Comparison of ENCODE assay signal across 10 cellular contexts in the genomic region with DNA sequence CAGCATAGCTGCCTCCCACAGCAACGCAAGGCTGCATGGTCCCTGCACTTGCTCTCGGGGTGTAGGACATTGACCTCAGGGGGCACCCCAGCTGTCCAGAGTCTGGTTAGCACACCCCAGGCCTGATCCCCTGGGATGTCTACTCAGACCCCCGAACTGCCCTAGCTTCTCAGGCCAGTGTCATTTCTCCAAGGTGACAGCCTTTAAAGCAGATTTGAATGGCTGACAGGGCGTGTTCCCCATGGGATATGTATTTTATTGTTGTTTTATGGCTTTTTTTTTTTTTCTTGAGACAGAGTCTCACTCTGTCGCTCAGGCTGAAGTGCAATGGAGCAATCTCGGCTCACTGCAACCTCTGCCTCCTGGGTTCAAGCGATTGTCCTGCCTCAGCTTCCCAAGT. TPM values are rescaled to one million over a fixed set of nuclear protein-coding genes. Genes with fewer than 3 reads are reported as not detected.
DNase-seq lines count a peak whose midpoint lies in the region; ATAC-seq, FAIRE-seq and TF ChIP-seq lines count a peak whose summit lies in the region.
"Had no signal": no experiment of that assay in that cellular context is flagged by ENCODE, and none has a peak within 500 bp of the region (broad histone marks: within the 10 kb centered on the region; RNA-seq: fewer than 3 reads in every experiment).

No MANE protein-coding gene starts in this region.

- no peaks in the 10 kb centered on the region for H3K27me3 ChIP-seq in SU-DHL-6 (ENCODE audit: low read length)
- no peaks in the 10 kb centered on the region for H3K27me3 ChIP-seq in left lung
- no peaks in the 10 kb centered on the region for H3K27me3 ChIP-seq in small intestine (ENCODE audit: control insufficient read depth in 2 of 2, insufficient read depth in 2 of 2, low read length in 2 of 2)
- no peaks in the 10 kb centered on the region for H3K27me3 ChIP-seq in adrenal gland

- DNase-seq in GM12865 (ENCODE audit: low read depth), result no peak
- DNase-seq in left lung, result no peak
- peak; percentile 83 for DNase-seq in small intestine
- no peak for DNase-seq in T-helper 2 cell
- no peak for DNase-seq in adrenal gland
- DNase-seq in HuH-7 (ENCODE audit: low spot score), result no peak
- no peak for DNase-seq in stimulated activated CD4-positive, alpha-beta T cell treated with anti-CD3 and anti-CD28 coated beads, Interleukin-1b, Interleukin-23, amount 100 ng/mL, for 48 hours
- DNase-seq: CD8-positive, alpha-beta memory T cell; mammary epithelial cell had no signal

- no peak for FAIRE-seq in small intestine (lab: Jason Lieb, UNC)

- H3K36me3 ChIP-seq in SU-DHL-6 (ENCODE audit: low read length), result no peaks in the 10 kb centered on the region
- H3K36me3 ChIP-seq in left lung, result no peaks in the 10 kb centered on the region
- no peaks in the 10 kb centered on the region for H3K36me3 ChIP-seq in small intestine (ENCODE audit: control insufficient read depth in 2 of 2, insufficient read depth in 2 of 2, low read length in 2 of 2)
- no peaks in the 10 kb centered on the region for H3K36me3 ChIP-seq in adrenal gland (replicated peaks in 1 of 2)

- H3K4me1 ChIP-seq in left lung (peaks cover 24 to 56% of the 10 kb centered on the region in 2 donors), small intestine (ENCODE audit: control insufficient read depth in 2 of 2, insufficient read depth in 1 of 2, low read depth in 1 of 2, low read length in 1 of 2) (peaks cover 5% of the 10 kb centered on the region in 2 donors), adrenal gland (replicated peaks in 1 of 2) (peaks cover 0 to 10% of the 10 kb centered on the region in 2 donors)

- H3K9me2 ChIP-seq in SU-DHL-6 (replicated peaks; ENCODE audit: insufficient read depth, low read length), result no peaks in the 10 kb centered on the region

- no peak for ATAC-seq in left lung

- 0 out of 2 replicates have a peak, but pooled peaks cover 5% of the 10 kb centered on the region for H3K79me2 ChIP-seq in SU-DHL-6 (ENCODE audit: insufficient read depth, low read length)

- intact Hi-C loops in left lung (cut with DNase I) (no loop called here), adrenal gland (cut with DNase I) (no loop called here)

- H3K4me3 ChIP-seq in GM12865 (ENCODE audit: low read depth, low read length) (peak overlapping the region; percentile 64), SU-DHL-6 (ENCODE audit: insufficient read depth, low read length, poor library complexity, severe bottlenecking) (peak overlapping the region; percentile 8), left lung (peak overlapping the region in 1 of 2 donors; percentile 44), small intestine (ENCODE audit: low read depth in 1 of 2, low read length in 2 of 2) (peak overlapping the region in 1 of 2 donors; percentile 63), adrenal gland (no peak overlapping the region)

- H3K4me2 ChIP-seq in SU-DHL-6 (ENCODE audit: low read depth, low read length, poor library complexity, severe bottlenecking), result peak overlapping the region; percentile 49

- peaks cover 57% of the 10 kb centered on the region for H3F3A ChIP-seq in SU-DHL-6 (ENCODE audit: insufficient read depth)

- H2AFZ ChIP-seq in SU-DHL-6 (ENCODE audit: low read depth, low read length, severe bottlenecking), result peak overlapping the region; percentile 11

- H3K27ac ChIP-seq in SU-DHL-6 (ENCODE audit: low read depth, low read length) (peak overlapping the region; percentile 85), left lung (peak overlapping the region; percentile 97 to 98), small intestine (ENCODE audit: low read depth in 1 of 2, low read length in 1 of 2) (peak overlapping the region; percentile 100), adrenal gland (peak overlapping the region in 1 of 5 donors; percentile 92)

- H3K9ac ChIP-seq in SU-DHL-6 (ENCODE audit: low read length), result peak overlapping the region; percentile 61

- TF ChIP-seq POLR2A in adrenal gland (IDR thresholded peaks at IDR 0.05), result no peak

- TF ChIP-seq CTCF in GM12865 (IDR thresholded peaks at IDR 0.05; ENCODE audit: insufficient read depth, low read depth, low read length, missing control alignments) (no peak), SU-DHL-6 (IDR thresholded peaks at IDR 0.05; ENCODE audit: insufficient read depth, low read length, poor library complexity, severe bottlenecking) (no peak), left lung (IDR thresholded peaks at IDR 0.05) (no peak), adrenal gland (IDR thresholded peaks at IDR 0.05) (no peak)

- H3K9me3 ChIP-seq in SU-DHL-6 (ENCODE audit: insufficient read depth, low read length) (no peaks in the 10 kb centered on the region), left lung (no peaks in the 10 kb centered on the region), small intestine (ENCODE audit: control insufficient read depth, low read depth) (no peaks in the 10 kb centered on the region), adrenal gland (replicated peaks in 1 of 3) (no peaks in the 10 kb centered on the region)

- H4K20me1 ChIP-seq in SU-DHL-6 (ENCODE audit: low read depth, low read length), result no peaks in the 10 kb centered on the region

- WGBS in small intestine, 3 donors, result 15 to 49% (median 41%) methylated on average over 7 of the region's 7 CpGs
- 80 to 90% (median 87%) methylated on average over 7 of the region's 7 CpGs for WGBS in adrenal gland, 4 donors

RNA-seq across cellular contexts. Expression of gene PTMA, which starts 40.8 kb away (rescaled TPM):
- total RNA-seq in left lung, result 100 to 1,000 TPM; 677 to 980 TPM
- polyA plus RNA-seq in small intestine, result 1,000 to 10,000 TPM; 1,019 to 2,156 (median 1,110) TPM
- total RNA-seq in adrenal gland, result 100 to 1,000 TPM; 346 to 719 (median 451) TPM
- 1,000 to 10,000 TPM; 1,074 to 1,198 (median 1,079) TPM for polyA plus RNA-seq in adrenal gland

Comparison
In these comparisons a context has a peak if more than half of its experiments do, and no peak if none do; other contexts are left out.
1. H3K4me3 ChIP-seq: peak in GM12865 (single experiment) and SU-DHL-6 (single experiment); none in adrenal gland (0 of 4).